Comparison of ENCODE assay signal across 14 cellular contexts in genomic region chr15:29675791-29676301, GRCh38.
DNase-seq lines count a peak whose midpoint lies in the region; ATAC-seq and TF ChIP-seq lines count a peak whose summit lies in the region.
"Had no signal": no experiment of that assay in that cellular context is flagged by ENCODE, and none has a peak within 500 bp of the region (broad histone marks: within the 10 kb centered on the region; RNA-seq: fewer than 3 reads in every experiment).

No MANE protein-coding gene starts in this region.

- H3K9me3 ChIP-seq in iPS-18a (ENCODE audit: control insufficient read depth, low read depth, low read length), result no peaks in the 10 kb centered on the region
- no peaks in the 10 kb centered on the region for H3K9me3 ChIP-seq in trophoblast cell (ENCODE audit: insufficient read depth, low read depth, low read length)
- H3K9me3 ChIP-seq: ovary, suprapubic skin had no signal

- H2BK120ac ChIP-seq in trophoblast cell (ENCODE audit: insufficient read depth, low read length, poor library complexity), result no peak overlapping the region

- no peak overlapping the region for H3K14ac ChIP-seq in trophoblast cell (ENCODE audit: low read length)

- H2BK12ac ChIP-seq in trophoblast cell (ENCODE audit: low read length), result no peak overlapping the region

- H3K9ac ChIP-seq in iPS-18a (ENCODE audit: low read length) (no peak overlapping the region), trophoblast cell (ENCODE audit: low read length) (no peak overlapping the region)

- in situ Hi-C loops in astrocyte of the cerebellum (cut with HindIII; ENCODE audit: low sequenced_read_pairs), result no loop called here

- H2BK5ac ChIP-seq in trophoblast cell (ENCODE audit: low read depth, low read length, poor library complexity), result no peak overlapping the region

- peaks cover 4% of the 10 kb centered on the region for H3K79me1 ChIP-seq in trophoblast cell (ENCODE audit: low read length)

- H2AK5ac ChIP-seq in trophoblast cell (ENCODE audit: low read length), result no peak overlapping the region

- H3K23ac ChIP-seq in trophoblast cell (ENCODE audit: low read length), result no peak overlapping the region

- H3K36me3 ChIP-seq in iPS-18a (ENCODE audit: control insufficient read depth, low read depth, low read length) (no peaks in the 10 kb centered on the region), trophoblast cell (ENCODE audit: control insufficient read depth in 1 of 2, insufficient read depth in 2 of 2, low read length in 2 of 2) (no peaks in the 10 kb centered on the region)
- H3K36me3 ChIP-seq: ovary, suprapubic skin had no signal

- no peak overlapping the region for H4K8ac ChIP-seq in trophoblast cell (ENCODE audit: low read depth, low read length)

- no CpG with 5 or more reads among the region's 29 CpGs for WGBS in trophoblast cell (ENCODE audit: extremely low coverage, insufficient coverage, insufficient read length)

- no peak overlapping the region for H2AFZ ChIP-seq in trophoblast cell (ENCODE audit: insufficient read depth, low read length, poor library complexity)

- no peak overlapping the region for H4K12ac ChIP-seq in trophoblast cell (ENCODE audit: low read depth, low read length)

- no peak overlapping the region for H3K18ac ChIP-seq in trophoblast cell (ENCODE audit: low read length)

- H3K27me3 ChIP-seq in iPS-18a (ENCODE audit: control insufficient read depth, insufficient read depth, low read length) (no peaks in the 10 kb centered on the region), trophoblast cell (ENCODE audit: insufficient read depth, low read length) (peaks cover 6% of the 10 kb centered on the region)
- H3K27me3 ChIP-seq: ovary had no signal

- H4K91ac ChIP-seq in trophoblast cell (ENCODE audit: low read depth, low read length), result no peak overlapping the region

- no peak for TF ChIP-seq CTCF in astrocyte of the cerebellum (IDR thresholded peaks at IDR 0.05; ENCODE audit: low read depth, low read length, missing control alignments)

- H3K27ac ChIP-seq in iPS-18a (ENCODE audit: low read length) (no peak overlapping the region), trophoblast cell (ENCODE audit: low read depth, low read length) (no peak overlapping the region)
- H3K27ac ChIP-seq: ovary, suprapubic skin had no signal

- ATAC-seq in GM18867 (IDR thresholded peaks at IDR 0.05; ENCODE audit: unreplicated experiment) (peak; percentile 41), GM18858 (IDR thresholded peaks at IDR 0.05; ENCODE audit: unreplicated experiment) (no peak), HG03442 (IDR thresholded peaks at IDR 0.05; ENCODE audit: unreplicated experiment) (no peak)
- ATAC-seq: activated CD4-positive, alpha-beta T cell treated with anti-CD3 and anti-CD28 coated beads for 36 hours had no signal

- no peak overlapping the region for H3K4ac ChIP-seq in trophoblast cell (ENCODE audit: low read depth, low read length)

- H3K4me1 ChIP-seq in iPS-18a (ENCODE audit: control insufficient read depth, low read depth, low read length) (peaks cover 7% of the 10 kb centered on the region), trophoblast cell (ENCODE audit: control insufficient read depth in 1 of 2, insufficient read depth in 2 of 2, low read length in 2 of 2) (peaks cover 4 to 8% of the 10 kb centered on the region in 2 experiments)

- DNase-seq in astrocyte of the cerebellum (ENCODE audit: low read depth) (peak; percentile 80), trophoblast cell (no peak), NCI-H187 (lab: John Stamatoyannopoulos, UW) (no peak), SHP77 (lab: John Stamatoyannopoulos, UW) (no peak)
- DNase-seq: activated CD4-positive, alpha-beta T cell treated with anti-CD3 and anti-CD28 coated beads for 36 hours; effector CD4-positive, alpha-beta T cell; NCI-H1417; ovary; stimulated activated CD4-positive, alpha-beta T cell treated with anti-CD3 and anti-CD28 coated beads, Interleukin-4, amount 100 ng/mL, for 4 hours had no signal

- peak overlapping the region; percentile 72 for H3K4me2 ChIP-seq in trophoblast cell (ENCODE audit: low read length)

- H3K4me3 ChIP-seq in astrocyte of the cerebellum (ENCODE audit: low read depth, low read length) (peak overlapping the region; percentile 48), iPS-18a (ENCODE audit: low read length) (peak overlapping the region; percentile 65), trophoblast cell (ENCODE audit: low read depth, low read length) (peak overlapping the region; percentile 23)

- H3K79me2 ChIP-seq in trophoblast cell (ENCODE audit: control insufficient read depth, insufficient read depth, low read length, poor library complexity), result peaks cover 4% of the 10 kb centered on the region
